14 cellular contexts compared by ENCODE assay signal in genomic region chr2:235041221-235041917, GRCh38.
"Had no signal": no experiment of that assay in that cellular context is flagged by ENCODE, and none has a peak within 500 bp of the region (broad histone marks: within the 10 kb centered on the region; RNA-seq: fewer than 3 reads in every experiment).

No MANE protein-coding gene starts in this region.

- H3K9me3 Mint-ChIP-seq: naive thymus-derived CD4-positive, alpha-beta T cell had no signal

- H3K27ac Mint-ChIP-seq: naive thymus-derived CD4-positive, alpha-beta T cell; nephron progenitor cell had no signal

- ATAC-seq: left cardiac atrium; naive thymus-derived CD4-positive, alpha-beta T cell had no signal

- H3K4me1 Mint-ChIP-seq: nephron progenitor cell had no signal

- H3K4me3 ChIP-seq: hepatocyte, left ventricle myocardium inferior, uterus had no signal

- H3K27ac ChIP-seq: hepatocyte, left ventricle myocardium inferior, uterus had no signal

- H3K9me3 ChIP-seq: left ventricle myocardium inferior, uterus had no signal

- H3K36me3 ChIP-seq: uterus had no signal

- H3K36me3 Mint-ChIP-seq: naive thymus-derived CD4-positive, alpha-beta T cell had no signal

- H3K4me2 ChIP-seq: hepatocyte had no signal

- H2AFZ ChIP-seq: hepatocyte had no signal

- H3K4me1 ChIP-seq: uterus had no signal

- H3K27me3 ChIP-seq: hepatocyte, uterus had no signal

- H3K4me3 Mint-ChIP-seq: naive thymus-derived CD4-positive, alpha-beta T cell; nephron progenitor cell had no signal

- DNase-seq: dermis blood vessel endothelial cell; foreskin melanocyte; head of caudate nucleus; kidney; left cardiac atrium; left ventricle myocardium inferior; naive thymus-derived CD4-positive, alpha-beta T cell; nephron progenitor cell; small intestine; stimulated activated CD4-positive, alpha-beta T cell treated with anti-CD3 and anti-CD28 coated beads, Interleukin-2, amount 100 ng/mL, for 48 hours; stimulated activated naive CD4-positive, alpha-beta T cell treated with Interleukin-2 at 50 U/mL for 16 hours; trophoblast cell; uterus had no signal
